Comparison of ENCODE assay signal across 9 cellular contexts in the genomic region with DNA sequence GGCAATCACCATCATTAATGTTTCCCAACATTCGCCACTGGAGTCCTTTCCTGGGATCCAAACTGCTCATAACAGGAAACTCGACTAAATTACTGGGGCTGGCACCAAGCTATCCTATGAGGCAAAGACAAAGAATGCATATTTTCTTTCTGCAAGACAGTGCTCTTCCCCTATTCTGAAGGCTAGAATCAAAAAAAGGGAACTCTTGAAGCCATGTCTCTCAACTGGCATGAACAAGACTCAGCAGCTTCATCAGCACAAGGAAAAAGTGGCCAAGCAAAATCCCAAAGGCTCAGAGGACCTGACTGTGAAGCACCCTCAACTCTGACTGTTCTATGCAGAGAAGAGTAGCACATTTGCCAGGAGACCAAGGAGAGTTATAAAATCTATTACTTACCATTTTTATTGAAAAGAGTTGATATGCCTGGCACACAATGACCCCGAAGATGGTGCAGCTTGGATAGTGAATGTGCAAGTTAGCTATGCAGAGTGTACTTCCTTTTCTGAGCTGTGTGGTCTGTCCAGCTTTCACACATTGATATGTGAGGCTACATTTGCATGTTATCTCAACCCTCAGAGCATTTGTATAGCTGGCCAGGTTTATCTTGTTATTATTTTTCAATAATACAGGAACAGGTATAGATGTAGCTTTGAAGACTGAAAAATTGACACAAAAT. TPM values are rescaled to one million over a fixed set of nuclear protein-coding genes. Genes with fewer than 3 reads are reported as not detected.
DNase-seq lines count a peak whose midpoint lies in the region; ATAC-seq and TF ChIP-seq lines count a peak whose summit lies in the region.
"Had no signal": no experiment of that assay in that cellular context is flagged by ENCODE, and none has a peak within 500 bp of the region (broad histone marks: within the 10 kb centered on the region; RNA-seq: fewer than 3 reads in every experiment).

No MANE protein-coding gene starts in this region.

- peaks cover 5% of the 10 kb centered on the region for H3K36me3 Mint-ChIP-seq in CD4-positive, alpha-beta T cell (ENCODE audit: low read depth)
- H3K36me3 Mint-ChIP-seq: activated naive CD8-positive, alpha-beta T cell had no signal

- H3K27ac Mint-ChIP-seq in CD4-positive, alpha-beta T cell = no peak overlapping the region
- H3K27ac Mint-ChIP-seq: activated naive CD8-positive, alpha-beta T cell had no signal

- no peaks in the 10 kb centered on the region for H3K27me3 Mint-ChIP-seq in CD4-positive, alpha-beta T cell
- H3K27me3 Mint-ChIP-seq: activated naive CD8-positive, alpha-beta T cell had no signal

- H3K36me3 ChIP-seq in A673 (ENCODE audit: insufficient read depth, low read length, poor library complexity, severe bottlenecking) (no peaks in the 10 kb centered on the region), neuronal stem cell (replicated peaks in 1 of 2; ENCODE audit: control insufficient read depth in 2 of 2, insufficient read depth in 2 of 2, low read length in 2 of 2) (no peaks in the 10 kb centered on the region)

- no peak overlapping the region for H3K9ac ChIP-seq in neuronal stem cell (ENCODE audit: low read depth, low read length, poor library complexity)

- H2AFZ ChIP-seq in neuronal stem cell (ENCODE audit: low read length) = no peak overlapping the region

- H2BK12ac ChIP-seq in neuronal stem cell (ENCODE audit: low read length) = no peak overlapping the region

- in situ Hi-C loops in GM13976 (cut with MboI; ENCODE audit: low sequenced_read_pairs, unreplicated experiment) (no loop called here), KBM-7 (cut with MboI; ENCODE audit: low pct_unique_long_range_greater_than_20kb, low sequenced_read_pairs) (no loop called here)

- no peak overlapping the region for H2BK120ac ChIP-seq in neuronal stem cell (ENCODE audit: low read depth, low read length)

- POLR2A ChIA-PET in A673 (lab: Charles Lee; ENCODE audit: low non-redundant PET) = no interaction called here
- POLR2A ChIA-PET in CD4-positive, alpha-beta T cell (lab: Charles Lee) = interaction anchor here (0.7 to 1.0 kb wide), 4 partner anchors 14 to 53 kb away, joined by 3 to 6 read pairs (median 4); no protein-coding TSS in a partner anchor

- H3K4me1 ChIP-seq in A673 (ENCODE audit: insufficient read depth, low read length, poor library complexity, severe bottlenecking) (no peaks in the 10 kb centered on the region), neuronal stem cell (ENCODE audit: control insufficient read depth in 2 of 2, insufficient read depth in 1 of 2, low read depth in 1 of 2, low read length in 2 of 2) (peaks cover 0 to 2% of the 10 kb centered on the region in 2 donors)

- no peak overlapping the region for H3K4me2 ChIP-seq in neuronal stem cell (ENCODE audit: insufficient read depth, low read length, poor library complexity, severe bottlenecking)

- BruUV-seq in A673 (replicated peaks; lab: Mats Ljungman, UMichigan) = no TSS peak

- H3K9me3 ChIP-seq in A673 (ENCODE audit: low read depth, low read length, poor library complexity, severe bottlenecking) = no peaks in the 10 kb centered on the region
- no peaks in the 10 kb centered on the region for H3K9me3 ChIP-seq in neuronal stem cell (replicated peaks in 1 of 2; ENCODE audit: control insufficient read depth in 2 of 2, insufficient read depth in 1 of 2, low read depth in 1 of 2, low read length in 2 of 2)
- no peaks in the 10 kb centered on the region for H3K9me3 ChIP-seq in CD4-positive, alpha-beta T cell (ENCODE audit: control insufficient read depth, low read length)

- TF ChIP-seq CTCF in GM13976 (IDR thresholded peaks at IDR 0.05; ENCODE audit: borderline replicate concordance, control extremely low read depth, extremely low read depth, insufficient read depth, missing control alignments) = no peak
- no peak for TF ChIP-seq CTCF in A673 (conservative IDR thresholded peaks at IDR 0.05; ENCODE audit: low read depth, low read length)
- no peak for TF ChIP-seq CTCF in CD4-positive, alpha-beta T cell (IDR thresholded peaks at IDR 0.05)

- no peaks in the 10 kb centered on the region for H3K79me1 ChIP-seq in neuronal stem cell (ENCODE audit: low read depth, low read length)

- WGBS in neuronal stem cell (ENCODE audit: extremely low coverage in 2 of 2, insufficient read length in 2 of 2, insufficient replicate concordance in 1 of 2), 2 donors = no CpG with 5 or more reads among the region's 3 CpGs

- no peaks in the 10 kb centered on the region for H3K9me3 Mint-ChIP-seq in CD4-positive, alpha-beta T cell

- no peak overlapping the region for H3K23ac ChIP-seq in neuronal stem cell (ENCODE audit: low read depth, low read length, poor library complexity)

- no peak overlapping the region for H2AK5ac ChIP-seq in neuronal stem cell (ENCODE audit: low read depth, low read length)

- H3K27ac ChIP-seq in A673 (ENCODE audit: low read depth, low read length, poor library complexity, severe bottlenecking) = no peak overlapping the region
- H3K27ac ChIP-seq in neuronal stem cell (replicated peaks; ENCODE audit: low read length) = no peak overlapping the region
- H3K27ac ChIP-seq in CD4-positive, alpha-beta T cell (ENCODE audit: low read depth, low read length) = no peak overlapping the region

- H2BK5ac ChIP-seq in neuronal stem cell (ENCODE audit: low read length) = no peak overlapping the region

- no peak overlapping the region for H4K8ac ChIP-seq in neuronal stem cell (ENCODE audit: low read depth, low read length)

- no peaks in the 10 kb centered on the region for H3K27me3 ChIP-seq in A673 (replicated peaks; ENCODE audit: insufficient read depth, low read depth, low read length, poor library complexity)
- H3K27me3 ChIP-seq in neuronal stem cell (ENCODE audit: control insufficient read depth in 3 of 3, insufficient read depth in 3 of 3, low read depth in 1 of 3, low read length in 3 of 3) = no peaks in the 10 kb centered on the region
- no peaks in the 10 kb centered on the region for H3K27me3 ChIP-seq in CD4-positive, alpha-beta T cell (ENCODE audit: control insufficient read depth, insufficient read depth, low read length)

- no peak overlapping the region for H3K4me3 Mint-ChIP-seq in CD4-positive, alpha-beta T cell
- H3K4me3 Mint-ChIP-seq: activated naive CD8-positive, alpha-beta T cell had no signal

- peaks cover 31% of the 10 kb centered on the region for H3K4me1 Mint-ChIP-seq in CD4-positive, alpha-beta T cell (ENCODE audit: low read depth)

- no peak overlapping the region for H2BK15ac ChIP-seq in neuronal stem cell (ENCODE audit: low read length)

- H3K4ac ChIP-seq in neuronal stem cell (ENCODE audit: low read length) = no peak overlapping the region

- DNase-seq in GM13976 (ENCODE audit: low spot score) (peak; percentile 29), KBM-7 (peak; percentile 87), left ventricle myocardium superior (no peak), C1 segment of cervical spinal cord (lab: John Stamatoyannopoulos, UW) (no peak), A673 (ENCODE audit: low spot score) (no peak), neuronal stem cell (ENCODE audit: low spot score) (no peak)
- no peak for DNase-seq in CD4-positive, alpha-beta T cell

- ATAC-seq in GM21528 (IDR thresholded peaks at IDR 0.05; ENCODE audit: low FRiP score, unreplicated experiment) (peak; percentile 84), left ventricle myocardium superior (peak; percentile 65)
- ATAC-seq in CD4-positive, alpha-beta T cell (ENCODE audit: poor library complexity) = no peak

- intact Hi-C loops in left ventricle myocardium superior (cut with micrococcal nuclease) = no loop called here
- intact Hi-C loops in A673 (cut with micrococcal nuclease; ENCODE audit: unreplicated experiment) = no loop called here
- intact Hi-C loops in CD4-positive, alpha-beta T cell (cut with DNase I, micrococcal nuclease) = no loop called here

- no peak overlapping the region for H3K14ac ChIP-seq in neuronal stem cell (ENCODE audit: low read length)

- no peak overlapping the region for H3K18ac ChIP-seq in neuronal stem cell (ENCODE audit: low read length)

- CTCF ChIA-PET in A673 (lab: Charles Lee) = no interaction called here
- CTCF ChIA-PET in CD4-positive, alpha-beta T cell (lab: Charles Lee) = interaction anchor here (1.0 to 2.4 kb wide), 3 partner anchors 13 to 53 kb away, joined by 3 to 9 read pairs (median 3); no protein-coding TSS in a partner anchor

- no peak overlapping the region for H4K91ac ChIP-seq in neuronal stem cell (ENCODE audit: low read depth, low read length, poor library complexity)

- H3K4me3 ChIP-seq in A673 (ENCODE audit: low read depth, low read length, poor library complexity, severe bottlenecking) (no peak overlapping the region), neuronal stem cell (ENCODE audit: low read length in 2 of 2) (no peak overlapping the region)

RNA-seq across cellular contexts. Expression of a gene that starts 50.9 kb away (rescaled TPM):
- total RNA-seq in left ventricle myocardium superior (5.8 TPM), A673 (2021) (not detected in 2 replicates)
- polyA plus RNA-seq in neuronal stem cell (2013, experiment 1 of 2) = not detected
- polyA plus RNA-seq in neuronal stem cell (2013, experiment 2 of 2) = not detected
- total RNA-seq in CD4-positive, alpha-beta T cell = 100 to 1,000 TPM; 478 to 497 TPM

Comparison
In these comparisons a context has a peak if more than half of its experiments do, and no peak if none do; other contexts are left out.
1. DNase-seq: peak in GM13976 (single experiment) and KBM-7 (single experiment); none in left ventricle myocardium superior (single experiment), C1 segment of cervical spinal cord (0 of 14), A673 (single experiment), neuronal stem cell (single experiment) and CD4-positive, alpha-beta T cell (0 of 10).
2. RNA of a gene that starts 50.9 kb away (total RNA-seq): 478 to 497 TPM in CD4-positive, alpha-beta T cell; 5.8 TPM in left ventricle myocardium superior (single experiment) and not detected in A673; every median in the first group is over 10 times any median in the second.